Comparison of ENCODE assay signal across 8 cellular contexts in the genomic region with DNA sequence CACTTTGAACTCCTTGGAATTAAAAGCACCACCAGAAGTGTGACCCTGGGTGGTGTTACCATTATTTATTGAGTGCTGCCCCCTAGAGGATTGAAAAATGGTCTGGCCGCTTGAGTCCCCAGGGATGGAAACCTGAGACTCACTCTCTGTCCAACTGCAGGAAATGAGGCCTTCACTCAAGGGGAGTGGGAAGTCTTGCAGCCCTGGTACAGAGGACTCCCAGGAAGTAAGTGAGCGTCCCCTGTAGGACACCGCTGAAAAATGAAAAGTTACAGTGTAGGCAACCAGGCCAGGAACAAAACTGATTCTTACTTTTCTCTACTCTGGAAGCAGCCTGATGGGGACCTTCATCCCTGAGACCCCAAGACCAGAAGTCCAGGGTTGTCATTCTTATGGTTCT. TPM values are rescaled to one million over a fixed set of nuclear protein-coding genes. Genes with fewer than 3 reads are reported as not detected.
DNase-seq lines count a peak whose midpoint lies in the region; ATAC-seq and TF ChIP-seq lines count a peak whose summit lies in the region.

No MANE protein-coding gene starts in this region.

- peak overlapping the region; percentile 71 for H3K27ac Mint-ChIP-seq in endodermal cell

- H3K27ac ChIP-seq in VCaP (no peak overlapping the region), endodermal cell (ENCODE audit: low read depth, low read length) (no peak overlapping the region), aorta (ENCODE audit: low read depth in 1 of 2, low read length in 2 of 2) (no peak overlapping the region)

- H3K36me3 ChIP-seq in endodermal cell (ENCODE audit: control insufficient read depth, insufficient read depth, low read length): no peaks in the 10 kb centered on the region
- H3K36me3 ChIP-seq in mucosa of descending colon (ENCODE audit: low read depth): no peaks in the 10 kb centered on the region
- H3K36me3 ChIP-seq in aorta (ENCODE audit: control insufficient read depth in 1 of 2, insufficient read depth in 2 of 2, low read length in 1 of 2): no peaks in the 10 kb centered on the region

- 5 to 17% methylated on average over 2 to 3 of the region's 3 CpGs for WGBS in endodermal cell (ENCODE audit: insufficient coverage in 1 of 2, insufficient read length in 1 of 2), 2 experiments
- WGBS in aorta, 2 donors: 44 to 52% methylated on average over 3 of the region's 3 CpGs

- peak; percentile 63 for ATAC-seq in HG03342 (IDR thresholded peaks at IDR 0.05; ENCODE audit: unreplicated experiment)
- peak; percentile 58 for ATAC-seq in mucosa of descending colon
- ATAC-seq in aorta (ENCODE audit: low FRiP score): peak; percentile 31

- peaks cover 21% of the 10 kb centered on the region for H3K4me1 ChIP-seq in endodermal cell (ENCODE audit: control insufficient read depth, insufficient read depth, low read length)
- H3K4me1 ChIP-seq in mucosa of descending colon (ENCODE audit: low read depth): peaks cover 3% of the 10 kb centered on the region
- peaks cover 0 to 2% of the 10 kb centered on the region in 2 donors for H3K4me1 ChIP-seq in aorta (ENCODE audit: control insufficient read depth in 1 of 2, insufficient read depth in 2 of 2, low read length in 2 of 2)

- H3K27me3 ChIP-seq in endodermal cell (ENCODE audit: control insufficient read depth, insufficient read depth, low read length, poor library complexity, severe bottlenecking) (peaks cover 15% of the 10 kb centered on the region), aorta (ENCODE audit: control insufficient read depth in 1 of 2, insufficient read depth in 2 of 2, low read length in 1 of 2) (no peaks in the 10 kb centered on the region)

- peak; percentile 80 for TF ChIP-seq CTCF in VCaP (conservative IDR thresholded peaks at IDR 0.05)
- peak; percentile 86 for TF ChIP-seq CTCF in endodermal cell (conservative IDR thresholded peaks at IDR 0.05)
- TF ChIP-seq CTCF in mucosa of descending colon (IDR thresholded peaks at IDR 0.05): peak; percentile 33

- peak overlapping the region; percentile 46 for H3K9ac ChIP-seq in endodermal cell (ENCODE audit: extremely low read depth, low read length, poor library complexity, severe bottlenecking)

- H3K9me3 ChIP-seq in endodermal cell (ENCODE audit: control insufficient read depth, low read length) (no peaks in the 10 kb centered on the region), mucosa of descending colon (no peaks in the 10 kb centered on the region), aorta (ENCODE audit: control insufficient read depth, low read length) (no peaks in the 10 kb centered on the region)

- H3K4me3 Mint-ChIP-seq in endodermal cell: no peak overlapping the region

- peaks cover 25% of the 10 kb centered on the region for H3K27me3 Mint-ChIP-seq in endodermal cell (ENCODE audit: insufficient read depth)

- peaks cover 39% of the 10 kb centered on the region for H3K4me1 Mint-ChIP-seq in endodermal cell

- peak; percentile 90 for DNase-seq in COLO829 (ENCODE audit: low spot score)
- DNase-seq in GM19240 (ENCODE audit: insufficient read length, low spot score): peak; percentile 26
- peak; percentile 56 for DNase-seq in NCI-H226
- DNase-seq in endodermal cell: peak; percentile 95
- peak in 1 of 3 donors; percentile 82 for DNase-seq in mucosa of descending colon
- peak in 1 of 2 donors; percentile 66 for DNase-seq in aorta

- H3K4me3 ChIP-seq in endodermal cell (ENCODE audit: low read length) (peak overlapping the region; percentile 47), mucosa of descending colon (no peak overlapping the region), aorta (ENCODE audit: low read length in 2 of 2) (no peak overlapping the region)

- intact Hi-C loops in mucosa of descending colon (cut with DNase I, micrococcal nuclease) (no loop called here), aorta (cut with DNase I) (no loop called here)

- no peaks in the 10 kb centered on the region for H3K36me3 Mint-ChIP-seq in endodermal cell (ENCODE audit: low read depth)

- no peaks in the 10 kb centered on the region for H3K9me3 Mint-ChIP-seq in endodermal cell

RNA-seq across cellular contexts. Expression of a gene that starts 2.2 kb away (rescaled TPM):
- total RNA-seq in endodermal cell: 10 to 100 TPM; 69.7 to 92.4 TPM
- 79.4 TPM for polyA plus RNA-seq in endodermal cell (2013, experiment 1 of 2)
- 80.4 TPM for polyA plus RNA-seq in endodermal cell (2013, experiment 2 of 2)
- total RNA-seq in mucosa of descending colon: 100 to 1,000 TPM in 1 of 3 donors, 10 to 100 TPM in 2; 12.3 to 300 (median 19.2) TPM
- 10 to 100 TPM; 41.5 to 67.3 TPM for total RNA-seq in aorta
- polyA plus RNA-seq in aorta: 10 to 100 TPM; 13.6 to 15.5 TPM

Comparison
In these comparisons a context has a peak if more than half of its experiments do, and no peak if none do; other contexts are left out.
1. CTCF ChIP-seq: peak in every context shown above with its lines; median percentile 86 in endodermal cell; 80 in VCaP; 33 in mucosa of descending colon.